ENCODE assay signal across 16 cellular contexts in the genomic region with DNA sequence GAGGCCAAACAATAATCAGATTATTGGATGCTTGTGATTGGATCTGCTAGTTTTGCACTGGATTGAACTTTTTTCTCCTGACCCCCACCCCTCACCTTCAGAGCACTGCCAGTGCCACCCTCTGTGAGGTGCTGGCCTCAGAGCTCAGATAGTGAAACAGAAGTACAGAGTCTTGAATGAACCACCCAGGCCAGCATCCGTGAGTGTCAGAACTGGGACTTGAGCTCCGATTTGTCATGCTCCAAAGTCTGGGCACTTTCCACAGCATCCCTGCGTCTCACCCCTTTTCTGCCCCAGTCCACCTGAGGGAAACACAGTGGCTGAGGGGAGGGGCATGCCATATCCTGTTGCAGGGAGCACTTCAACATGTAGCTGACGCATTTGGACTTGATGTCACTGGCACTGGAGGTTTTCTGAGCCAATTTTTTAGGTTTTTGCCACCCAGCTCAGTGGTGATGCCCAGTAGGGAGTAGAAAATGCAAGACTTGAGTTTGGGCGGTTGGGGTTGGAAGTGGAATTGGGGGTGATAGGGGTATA. TPM values are rescaled to one million over a fixed set of nuclear protein-coding genes. Genes with fewer than 3 reads are reported as not detected.
"Had no signal": no experiment of that assay in that cellular context is flagged by ENCODE, and none has a peak within 500 bp of the region (broad histone marks: within the 10 kb centered on the region; RNA-seq: fewer than 3 reads in every experiment).

No MANE protein-coding gene starts in this region.

- H3K27me3 ChIP-seq: testis had no signal

- H3K9me3 Mint-ChIP-seq: nephron progenitor cell; stimulated activated naive CD8-positive, alpha-beta T cell treated with anti-CD3 and anti-CD28 coated beads, Interleukin-15, Interleukin-2, amounts not matched to agents 100 ng/mL and 50 ng/mL, for 24 hours had no signal

- FAIRE-seq: keratinocyte had no signal

- H3K4me3 ChIP-seq: gastroesophageal sphincter, testis had no signal

- H3K4me3 Mint-ChIP-seq: nephron progenitor cell; stimulated activated naive CD8-positive, alpha-beta T cell treated with anti-CD3 and anti-CD28 coated beads, Interleukin-15, Interleukin-2, amounts not matched to agents 100 ng/mL and 50 ng/mL, for 24 hours had no signal

- DNase-seq: activated CD8-positive, alpha-beta memory T cell treated with anti-CD3 and anti-CD28 coated beads, Interleukin-2, amount 50 U/mL, for 4 hours; activated gamma-delta T cell; central memory CD4-positive, alpha-beta T cell; cortex of kidney; effector memory CD4-positive, alpha-beta T cell; left ventricle myocardium superior; mesendoderm; nephron progenitor cell; stimulated activated CD4-positive, alpha-beta T cell treated with anti-CD3 and anti-CD28 coated beads, Interleukin-12 subunit alpha, Interleukin-12 subunit beta, amount 100 ng/mL, for 4 hours; T-helper 9 cell; testis had no signal

- H3K36me3 ChIP-seq: gastroesophageal sphincter had no signal

- ATAC-seq: gastroesophageal sphincter, left ventricle myocardium superior, sciatic nerve had no signal

- H3K27ac Mint-ChIP-seq: stimulated activated naive CD8-positive, alpha-beta T cell treated with anti-CD3 and anti-CD28 coated beads, Interleukin-15, Interleukin-2, amounts not matched to agents 100 ng/mL and 50 ng/mL, for 24 hours had no signal

- H3K27me3 Mint-ChIP-seq: stimulated activated naive CD8-positive, alpha-beta T cell treated with anti-CD3 and anti-CD28 coated beads, Interleukin-15, Interleukin-2, amounts not matched to agents 100 ng/mL and 50 ng/mL, for 24 hours had no signal

RNA-seq across cellular contexts. Expression of a gene that starts 47.3 kb away (rescaled TPM):
- total RNA-seq: pulmonary artery endothelial cell had no signal
